In genomic region chr19:42279902-42280760, GRCh38 we compare ENCODE assay signal across 8 cellular contexts. TPM values are rescaled to one million over a fixed set of nuclear protein-coding genes. Genes with fewer than 3 reads are reported as not detected.
A peak's percentile ranks its signal among the peaks of the same experiment; 100 is the strongest.
DNase-seq lines count a peak whose midpoint lies in the region; ATAC-seq and TF ChIP-seq lines count a peak whose summit lies in the region.

No MANE protein-coding gene starts in this region.

- peak overlapping the region; percentile 99 for H3K27ac Mint-ChIP-seq in activated T-helper 1 cell treated with anti-CD3 and anti-CD28 coated beads, Interleukin-12 subunit alpha, Interleukin-12 subunit beta, Interleukin-2, Interleukin-4 antibody, amounts not matched to agents 30 ng/mL and 10 ng/mL and 1 ng/mL, durations not matched to agents 14 hours and 24 hours and 36 hours
- H3K27ac Mint-ChIP-seq in naive thymus-derived CD4-positive, alpha-beta T cell: peak overlapping the region in 8 of 9 donors; percentile 91 to 96 (median 94)
- H3K27ac Mint-ChIP-seq in stimulated activated memory B cell treated with anti-CD40 and anti-IgM and Interleukin-4, amounts not matched to agents 10 μg/mL and 1 μg/mL and 100 μg/mL, for 72 hours: no peak overlapping the region

- H3F3A ChIP-seq in PC-9 (ENCODE audit: insufficient read depth, low read depth): peaks cover 33% of the 10 kb centered on the region; the same call in 1 of the 2 replicates

- H3K27me3 ChIP-seq in PC-9 (ENCODE audit: insufficient read depth, low read depth): no peaks in the 10 kb centered on the region
- no peaks in the 10 kb centered on the region for H3K27me3 ChIP-seq in naive thymus-derived CD4-positive, alpha-beta T cell (ENCODE audit: control insufficient read depth in 2 of 2, insufficient read depth in 2 of 2, low read length in 2 of 2)

- peak overlapping the region; percentile 83 for H2AFZ ChIP-seq in PC-9

- H3K79me2 ChIP-seq in PC-9 (ENCODE audit: low read depth): peaks cover 7% of the 10 kb centered on the region; the same call in 1 of the 2 replicates

- TSS peak; percentile 70 for BruUV-seq in PC-9 (replicated peaks; lab: Mats Ljungman, UMichigan)

- peak overlapping the region; percentile 96 for H3K4me3 Mint-ChIP-seq in activated T-helper 1 cell treated with anti-CD3 and anti-CD28 coated beads, Interleukin-12 subunit alpha, Interleukin-12 subunit beta, Interleukin-2, Interleukin-4 antibody, amounts not matched to agents 30 ng/mL and 10 ng/mL and 1 ng/mL, durations not matched to agents 14 hours and 24 hours and 36 hours
- peak overlapping the region in 7 of 10 donors; percentile 89 to 93 (median 91) for H3K4me3 Mint-ChIP-seq in naive thymus-derived CD4-positive, alpha-beta T cell
- peak overlapping the region; percentile 86 for H3K4me3 Mint-ChIP-seq in stimulated activated memory B cell treated with anti-CD40 and anti-IgM and Interleukin-4, amounts not matched to agents 10 μg/mL and 1 μg/mL and 100 μg/mL, for 72 hours

- POLR2A ChIA-PET in PC-9 (lab: Charles Lee; ENCODE audit: unreplicated experiment): interaction anchor here (0.5 kb wide), 1 partner anchor 10 kb away, joined by 3 read pairs; no protein-coding TSS in a partner anchor
- POLR2A ChIA-PET in naive thymus-derived CD4-positive, alpha-beta T cell (lab: Charles Lee): interaction anchor here (0.6 to 5.6 kb wide), 11 partner anchors 10 to 157 kb away, joined by 3 to 47 read pairs (median 5); partner anchors contain the start of gene CIC

- TF ChIP-seq CTCF in PC-9 (conservative IDR thresholded peaks at IDR 0.05): peak; percentile 90

- no peaks in the 10 kb centered on the region; the same call in 1 of the 2 replicates for H3K36me3 ChIP-seq in PC-9 (ENCODE audit: low read depth)
- H3K36me3 ChIP-seq in naive thymus-derived CD4-positive, alpha-beta T cell (ENCODE audit: control insufficient read depth in 2 of 3, insufficient read depth in 3 of 3, low read length in 3 of 3): peaks cover 0 to 8% (median 0%) of the 10 kb centered on the region in 3 experiments

- H3K9me3 ChIP-seq in PC-9 (ENCODE audit: insufficient read depth, low read depth): no peaks in the 10 kb centered on the region
- no peaks in the 10 kb centered on the region for H3K9me3 ChIP-seq in naive thymus-derived CD4-positive, alpha-beta T cell (ENCODE audit: control insufficient read depth in 2 of 3, low read length in 3 of 3)

- DNase-seq in Ammon's horn (ENCODE audit: low spot score): peak; percentile 97
- peak; percentile 99 for DNase-seq in GM19238 (ENCODE audit: insufficient read length, low spot score)
- peak; percentile 65 to 91 for DNase-seq in PC-9
- DNase-seq in activated T-helper 1 cell treated with anti-CD3 and anti-CD28 coated beads, Interleukin-12 subunit alpha, Interleukin-12 subunit beta, Interleukin-2, Interleukin-4 antibody, amounts not matched to agents 30 ng/mL and 10 ng/mL and 1 ng/mL, durations not matched to agents 14 hours and 24 hours and 36 hours (ENCODE audit: low spot score): peak; percentile 87
- DNase-seq in fibroblast of gingiva (ENCODE audit: low read depth): peak; percentile 88
- DNase-seq in naive thymus-derived CD4-positive, alpha-beta T cell: peak; percentile 76 to 89 (median 83)

- TF ChIP-seq RAD21 in Ishikawa (IDR thresholded peaks at IDR 0.05; ENCODE audit: low read depth): peak; percentile 70

- no peaks in the 10 kb centered on the region for H3K9me2 ChIP-seq in PC-9 (ENCODE audit: insufficient read depth)

- ATAC-seq in naive thymus-derived CD4-positive, alpha-beta T cell: peak; percentile 36
- peak; percentile 67 for ATAC-seq in stimulated activated memory B cell treated with anti-CD40 and anti-IgM and Interleukin-4, amounts not matched to agents 10 μg/mL and 1 μg/mL and 100 μg/mL, for 72 hours

- peak overlapping the region; percentile 96 for H3K4me3 ChIP-seq in PC-9
- H3K4me3 ChIP-seq in naive thymus-derived CD4-positive, alpha-beta T cell (ENCODE audit: low read length): peak overlapping the region; percentile 95

- CTCF ChIA-PET in PC-9 (lab: Charles Lee): interaction anchor here (0.6 to 1.6 kb wide), 5 partner anchors 15 to 166 kb away, joined by 3 to 12 read pairs (median 6); no protein-coding TSS in a partner anchor
- CTCF ChIA-PET in naive thymus-derived CD4-positive, alpha-beta T cell (lab: Charles Lee): interaction anchor here (1.1 to 3.2 kb wide), 15 partner anchors 10 to 178 kb away, joined by 3 to 25 read pairs (median 6); partner anchors contain the start of genes DEDD2, GSK3A and ZNF526

- peaks cover 61% of the 10 kb centered on the region for H3K4me1 Mint-ChIP-seq in activated T-helper 1 cell treated with anti-CD3 and anti-CD28 coated beads, Interleukin-12 subunit alpha, Interleukin-12 subunit beta, Interleukin-2, Interleukin-4 antibody, amounts not matched to agents 30 ng/mL and 10 ng/mL and 1 ng/mL, durations not matched to agents 14 hours and 24 hours and 36 hours (ENCODE audit: low read depth)
- H3K4me1 Mint-ChIP-seq in naive thymus-derived CD4-positive, alpha-beta T cell: peaks cover 32 to 57% (median 37%) of the 10 kb centered on the region in 7 donors
- H3K4me1 Mint-ChIP-seq in stimulated activated memory B cell treated with anti-CD40 and anti-IgM and Interleukin-4, amounts not matched to agents 10 μg/mL and 1 μg/mL and 100 μg/mL, for 72 hours: peaks cover 39% of the 10 kb centered on the region

- peak overlapping the region; percentile 90 for H3K4me2 ChIP-seq in PC-9

- peak; percentile 57; the same call in 1 of the 2 replicates for TF ChIP-seq EP300 in Ishikawa (IDR thresholded peaks at IDR 0.05; ENCODE audit: borderline replicate concordance)

- H4K20me1 ChIP-seq in PC-9 (ENCODE audit: insufficient read depth): peaks cover 6% of the 10 kb centered on the region; the same call in 1 of the 2 replicates

- H3K27ac ChIP-seq in PC-9: no peak overlapping the region
- H3K27ac ChIP-seq in naive thymus-derived CD4-positive, alpha-beta T cell (ENCODE audit: low read depth, low read length): peak overlapping the region; percentile 88

- H3K27me3 Mint-ChIP-seq in activated T-helper 1 cell treated with anti-CD3 and anti-CD28 coated beads, Interleukin-12 subunit alpha, Interleukin-12 subunit beta, Interleukin-2, Interleukin-4 antibody, amounts not matched to agents 30 ng/mL and 10 ng/mL and 1 ng/mL, durations not matched to agents 14 hours and 24 hours and 36 hours (ENCODE audit: insufficient read depth): no peaks in the 10 kb centered on the region
- no peaks in the 10 kb centered on the region for H3K27me3 Mint-ChIP-seq in naive thymus-derived CD4-positive, alpha-beta T cell
- H3K27me3 Mint-ChIP-seq in stimulated activated memory B cell treated with anti-CD40 and anti-IgM and Interleukin-4, amounts not matched to agents 10 μg/mL and 1 μg/mL and 100 μg/mL, for 72 hours: no peaks in the 10 kb centered on the region

- peaks cover 40% of the 10 kb centered on the region for H3K4me1 ChIP-seq in PC-9 (replicated peaks; ENCODE audit: insufficient read depth)
- peaks cover 43 to 45% of the 10 kb centered on the region in 2 donors for H3K4me1 ChIP-seq in naive thymus-derived CD4-positive, alpha-beta T cell (ENCODE audit: control insufficient read depth in 2 of 2, insufficient read depth in 2 of 2, low read length in 2 of 2)

- no peaks in the 10 kb centered on the region for H3K9me3 Mint-ChIP-seq in activated T-helper 1 cell treated with anti-CD3 and anti-CD28 coated beads, Interleukin-12 subunit alpha, Interleukin-12 subunit beta, Interleukin-2, Interleukin-4 antibody, amounts not matched to agents 30 ng/mL and 10 ng/mL and 1 ng/mL, durations not matched to agents 14 hours and 24 hours and 36 hours
- H3K9me3 Mint-ChIP-seq in naive thymus-derived CD4-positive, alpha-beta T cell: peaks cover 0 to 4% (median 0%) of the 10 kb centered on the region in 11 donors
- H3K9me3 Mint-ChIP-seq in stimulated activated memory B cell treated with anti-CD40 and anti-IgM and Interleukin-4, amounts not matched to agents 10 μg/mL and 1 μg/mL and 100 μg/mL, for 72 hours: no peaks in the 10 kb centered on the region

- intact Hi-C loops in PC-9 (cut with micrococcal nuclease; ENCODE audit: unreplicated experiment): loop anchor here (1.0 to 5.0 kb wide), 2 partner anchors 12 to 63 kb away; partner anchors contain the start of gene DEDD2
- intact Hi-C loops in activated T-helper 1 cell treated with anti-CD3 and anti-CD28 coated beads, Interleukin-12 subunit alpha, Interleukin-12 subunit beta, Interleukin-2, Interleukin-4 antibody, amounts not matched to agents 30 ng/mL and 10 ng/mL and 1 ng/mL, durations not matched to agents 14 hours and 24 hours and 36 hours (cut with micrococcal nuclease): loop anchor here (1.0 to 5.0 kb wide), 4 partner anchors 78 to 203 kb away; partner anchors contain the start of gene ZNF574
- intact Hi-C loops in naive thymus-derived CD4-positive, alpha-beta T cell (cut with micrococcal nuclease): loop anchor here (1.0 to 10.0 kb wide), 10 partner anchors 12 to 1813 kb away; partner anchors contain the start of genes ARHGEF1 (in 2 of the 2), ERF (in 2 of the 2), BLVRB (in 1 of the 2) and SPTBN4 (in 1 of the 2)

- peaks cover 12% of the 10 kb centered on the region for H3K36me3 Mint-ChIP-seq in activated T-helper 1 cell treated with anti-CD3 and anti-CD28 coated beads, Interleukin-12 subunit alpha, Interleukin-12 subunit beta, Interleukin-2, Interleukin-4 antibody, amounts not matched to agents 30 ng/mL and 10 ng/mL and 1 ng/mL, durations not matched to agents 14 hours and 24 hours and 36 hours (ENCODE audit: low read depth)
- peaks cover 0 to 3% (median 0%) of the 10 kb centered on the region in 5 donors for H3K36me3 Mint-ChIP-seq in naive thymus-derived CD4-positive, alpha-beta T cell
- H3K36me3 Mint-ChIP-seq in stimulated activated memory B cell treated with anti-CD40 and anti-IgM and Interleukin-4, amounts not matched to agents 10 μg/mL and 1 μg/mL and 100 μg/mL, for 72 hours: peaks cover 11% of the 10 kb centered on the region

RNA-seq across cellular contexts. Expression of gene CIC, which starts 11.1 kb away (rescaled TPM):
- 58.1 and 60.7 TPM in 2 replicates for total RNA-seq in PC-9 (2021)
- 66.9 and 68.0 TPM in 2 replicates for total RNA-seq in activated T-helper 1 cell treated with anti-CD3 and anti-CD28 coated beads, Interleukin-12 subunit alpha, Interleukin-12 subunit beta, Interleukin-2, Interleukin-4 antibody, amounts not matched to agents 30 ng/mL and 10 ng/mL and 1 ng/mL, durations not matched to agents 14 hours and 24 hours and 36 hours
- total RNA-seq in naive thymus-derived CD4-positive, alpha-beta T cell: 100 to 1,000 TPM in 3 of 5 experiments, 10 to 100 TPM in 2; 90.4 to 134 (median 102) TPM
- 1 to 10 TPM; 1.5 to 2.6 TPM for polyA plus RNA-seq in naive thymus-derived CD4-positive, alpha-beta T cell

RNA-seq across cellular contexts. Expression of gene PRR19, which starts 21.8 kb away (rescaled TPM):
- 0.85 and 1.1 TPM in 2 replicates for total RNA-seq in PC-9 (2021)
- 1.0 and 1.4 TPM in 2 replicates for total RNA-seq in activated T-helper 1 cell treated with anti-CD3 and anti-CD28 coated beads, Interleukin-12 subunit alpha, Interleukin-12 subunit beta, Interleukin-2, Interleukin-4 antibody, amounts not matched to agents 30 ng/mL and 10 ng/mL and 1 ng/mL, durations not matched to agents 14 hours and 24 hours and 36 hours
- under 1 TPM in 4 of 5 experiments, not detected in 1; 0.32 to 0.68 (median 0.38) TPM for total RNA-seq in naive thymus-derived CD4-positive, alpha-beta T cell
- under 1 TPM; 0.48 to 0.61 TPM for polyA plus RNA-seq in naive thymus-derived CD4-positive, alpha-beta T cell

RNA-seq across cellular contexts. Expression of gene PAFAH1B3, which starts 22.3 kb away (rescaled TPM):
- total RNA-seq in PC-9 (2021): 70.2 and 90.1 TPM in 2 replicates
- total RNA-seq in activated T-helper 1 cell treated with anti-CD3 and anti-CD28 coated beads, Interleukin-12 subunit alpha, Interleukin-12 subunit beta, Interleukin-2, Interleukin-4 antibody, amounts not matched to agents 30 ng/mL and 10 ng/mL and 1 ng/mL, durations not matched to agents 14 hours and 24 hours and 36 hours: 48.7 and 50.1 TPM in 2 replicates
- 10 to 100 TPM; 11.7 to 36.9 (median 16.9) TPM for total RNA-seq in naive thymus-derived CD4-positive, alpha-beta T cell
- polyA plus RNA-seq in naive thymus-derived CD4-positive, alpha-beta T cell: 10 to 100 TPM; 52.6 to 73.4 TPM

RNA-seq across cellular contexts. Expression of gene ERF, which starts 25.2 kb away (rescaled TPM):
- total RNA-seq in PC-9 (2021): 57.4 and 79.1 TPM in 2 replicates
- 71.9 and 78.4 TPM in 2 replicates for total RNA-seq in activated T-helper 1 cell treated with anti-CD3 and anti-CD28 coated beads, Interleukin-12 subunit alpha, Interleukin-12 subunit beta, Interleukin-2, Interleukin-4 antibody, amounts not matched to agents 30 ng/mL and 10 ng/mL and 1 ng/mL, durations not matched to agents 14 hours and 24 hours and 36 hours
- 100 to 1,000 TPM in 1 of 5 experiments, 10 to 100 TPM in 4; 42.5 to 105 (median 51.8) TPM for total RNA-seq in naive thymus-derived CD4-positive, alpha-beta T cell
- 10 to 100 TPM in 1 of 2 donors, 1 to 10 TPM in 1; 2.8 to 10.8 TPM for polyA plus RNA-seq in naive thymus-derived CD4-positive, alpha-beta T cell

RNA-seq across cellular contexts. Expression of gene TMEM145, which starts 33.0 kb away (rescaled TPM):
- 1.2 and 1.7 TPM in 2 replicates for total RNA-seq in PC-9 (2021)
- 0.56 and 2.1 TPM in 2 replicates for total RNA-seq in activated T-helper 1 cell treated with anti-CD3 and anti-CD28 coated beads, Interleukin-12 subunit alpha, Interleukin-12 subunit beta, Interleukin-2, Interleukin-4 antibody, amounts not matched to agents 30 ng/mL and 10 ng/mL and 1 ng/mL, durations not matched to agents 14 hours and 24 hours and 36 hours
- total RNA-seq in naive thymus-derived CD4-positive, alpha-beta T cell: not detected
- not detected for polyA plus RNA-seq in naive thymus-derived CD4-positive, alpha-beta T cell
